Comparison of ENCODE assay signal across 8 cellular contexts in genomic region chr1:218284917-218285635, GRCh38. TPM values are rescaled to one million over a fixed set of nuclear protein-coding genes. Genes with fewer than 3 reads are reported as not detected.
DNase-seq lines count a peak whose midpoint lies in the region; ATAC-seq and TF ChIP-seq lines count a peak whose summit lies in the region.

RRP15 (plus strand) TSS chr1:218285293; CDS start chr1:218285317, 24 bp downstream.

- 0 out of 2 replicates have a peak, but pooled peaks have one; percentile 5 for TF ChIP-seq RAD21 in IMR-90 (IDR thresholded peaks at IDR 0.05; ENCODE audit: low read length)

- no TSS peak for BruUV-seq in IMR-90 (replicated peaks; lab: Mats Ljungman, UMichigan)

- H2BK5ac ChIP-seq in IMR-90 (ENCODE audit: low read depth, low read length, poor library complexity, severe bottlenecking) = peak within 1 kb of the TSS; percentile 52

- H4K20me1 ChIP-seq in IMR-90 (ENCODE audit: insufficient read depth, low read length) = no peaks in the 10 kb centered on the region

- H3K9me1 ChIP-seq in IMR-90 (ENCODE audit: insufficient read depth, low read length) = no peaks in the 10 kb centered on the region

- peak within 1 kb of the TSS; percentile 99 for H2AFZ ChIP-seq in IMR-90 (replicated peaks; ENCODE audit: low read length, poor library complexity)

- no peak for TF ChIP-seq CTCF in IMR-90 (conservative IDR thresholded peaks at IDR 0.05; ENCODE audit: low read depth, low read length)

- peak within 1 kb of the TSS; percentile 75; the same call in 1 of the 2 replicates for H2BK20ac ChIP-seq in IMR-90 (ENCODE audit: low read depth, low read length)

- peak within 1 kb of the TSS; percentile 95 for H4K91ac ChIP-seq in IMR-90 (ENCODE audit: insufficient read depth, low read depth, low read length)

- peak within 1 kb of the TSS; percentile 33; the same call in 2 of the 3 replicates for H2BK15ac ChIP-seq in IMR-90 (ENCODE audit: low read depth, low read length)

- 0% methylated on average over 22 of the region's 45 CpGs; no CpG with 5 or more reads in 1 of the 2 experiments for WGBS in IMR-90 (ENCODE audit: extremely low coverage in 2 of 2, insufficient read length in 1 of 2), 2 experiments

- CTCF ChIA-PET in IMR-90 (lab: Yijun Ruan, JAX) = interaction anchor here (1.5 kb wide), 1 partner anchor 15 kb away, joined by 3 read pairs; no protein-coding TSS in a partner anchor

- ATAC-seq in GM21529 (IDR thresholded peaks at IDR 0.05; ENCODE audit: unreplicated experiment) = peak; percentile 100
- ATAC-seq in IMR-90 (ENCODE audit: low read depth) = peak; percentile 99

- peak within 1 kb of the TSS; percentile 18 for H2AK5ac ChIP-seq in IMR-90 (ENCODE audit: low read depth, low read length)

- H4K8ac ChIP-seq in IMR-90 (ENCODE audit: low read depth in 2 of 2, low read length in 2 of 2) = peak within 1 kb of the TSS; percentile 69 to 99

- no peaks in the 10 kb centered on the region for H3K36me3 ChIP-seq in IMR-90 (ENCODE audit: control insufficient read depth, insufficient read depth, low read length)

- H2AK9ac ChIP-seq in IMR-90 (replicated peaks; ENCODE audit: low read depth, low read length, poor library complexity) = peak within 1 kb of the TSS; percentile 94

- peak within 1 kb of the TSS; percentile 75 for H3K4me2 ChIP-seq in IMR-90 (ENCODE audit: low read depth, low read length)

- peak within 1 kb of the TSS; percentile 72 for H2BK120ac ChIP-seq in IMR-90 (ENCODE audit: low read depth, low read length)

- peak within 1 kb of the TSS; percentile 93 for H3K23ac ChIP-seq in IMR-90 (ENCODE audit: low read depth, low read length)

- POLR2A ChIA-PET in IMR-90 (lab: Charles Lee; ENCODE audit: unreplicated experiment) = interaction anchor here (0.6 kb wide), 1 partner anchor 119 kb away, joined by 5 read pairs; no protein-coding TSS in a partner anchor

- peak within 1 kb of the TSS; percentile 89 for H3K4me3 ChIP-seq in IMR-90 (ENCODE audit: insufficient read depth, low read depth, low read length)

- H3K79me1 ChIP-seq in IMR-90 (ENCODE audit: low read depth in 1 of 2, low read length in 2 of 2) = peaks cover 11 to 16% of the 10 kb centered on the region in 2 experiments

- in situ Hi-C loops in IMR-90 (cut with MboI; ENCODE audit: low sequenced_read_pairs) = no loop called here

- DNase-seq in DMS153 (lab: John Stamatoyannopoulos, UW) = peak; percentile 90
- DNase-seq in IMR-90 = peak; percentile 91
- peak; percentile 29 for DNase-seq in OCI-M2 (lab: John Stamatoyannopoulos, UW; ENCODE audit: unreplicated experiment)
- DNase-seq in activated T-cell treated with anti-CD3 and anti-CD28 coated beads for 24 hours (ENCODE audit: low read depth) = peak; percentile 82
- peak; percentile 41 for DNase-seq in epithelial cell of prostate (ENCODE audit: low read depth, low spot score)
- peak; percentile 89 for DNase-seq in mucosa of gallbladder (ENCODE audit: low spot score)
- peak; percentile 80 for DNase-seq in stimulated activated CD8-positive, alpha-beta memory T cell treated with anti-CD3 and anti-CD28 coated beads, Interleukin-4, amount 100 ng/mL, for 24 hours (ENCODE audit: low read depth)

- peak within 1 kb of the TSS; percentile 64 for H3K56ac ChIP-seq in IMR-90 (ENCODE audit: extremely low read depth, insufficient read depth, low read length)

- no peaks in the 10 kb centered on the region for H3K27me3 ChIP-seq in IMR-90 (ENCODE audit: control insufficient read depth, insufficient read depth, low read length)

- H3K27ac ChIP-seq in IMR-90 (ENCODE audit: insufficient read depth, low read length) (peak within 1 kb of the TSS; percentile 70), epithelial cell of prostate (peak within 1 kb of the TSS; percentile 61)

- H4K5ac ChIP-seq in IMR-90 (ENCODE audit: low read depth, low read length) = peak within 1 kb of the TSS; percentile 91

- H3K14ac ChIP-seq in IMR-90 (replicated peaks; ENCODE audit: low read depth, low read length) = peak within 1 kb of the TSS; percentile 96

- peak within 1 kb of the TSS; percentile 12 for H3K18ac ChIP-seq in IMR-90 (ENCODE audit: low read depth, low read length)

- dilution Hi-C loops in IMR-90 (cut with HindIII; ENCODE audit: low sequenced_read_pairs, unreplicated experiment) = no loop called here

- intact Hi-C loops in IMR-90 (cut with micrococcal nuclease) = no loop called here

- peaks cover 2% of the 10 kb centered on the region; the same call in 1 of the 2 replicates for H3K9me3 ChIP-seq in IMR-90 (ENCODE audit: control insufficient read depth, insufficient read depth, low read length)

- H3K4ac ChIP-seq in IMR-90 (ENCODE audit: low read depth, low read length) = peak within 1 kb of the TSS; percentile 90

- no peak for TF ChIP-seq POLR2A in IMR-90 (IDR thresholded peaks at IDR 0.05; ENCODE audit: low read depth, low read length)

- peaks cover 3% of the 10 kb centered on the region for H3K4me1 ChIP-seq in IMR-90 (ENCODE audit: control insufficient read depth, insufficient read depth, low read length)

- H3K9ac ChIP-seq in IMR-90 (ENCODE audit: low read depth, low read length) = peak within 1 kb of the TSS; percentile 80

TF ChIP-seq in IMR-90, 13 proteins besides CTCF, POLR2A, EP300 and RAD21:
- TF ChIP-seq BHLHE40 (IDR thresholded peaks at IDR 0.05; ENCODE audit: low read depth, low read length) = peak; percentile 82
- TF ChIP-seq, protein P1, sequence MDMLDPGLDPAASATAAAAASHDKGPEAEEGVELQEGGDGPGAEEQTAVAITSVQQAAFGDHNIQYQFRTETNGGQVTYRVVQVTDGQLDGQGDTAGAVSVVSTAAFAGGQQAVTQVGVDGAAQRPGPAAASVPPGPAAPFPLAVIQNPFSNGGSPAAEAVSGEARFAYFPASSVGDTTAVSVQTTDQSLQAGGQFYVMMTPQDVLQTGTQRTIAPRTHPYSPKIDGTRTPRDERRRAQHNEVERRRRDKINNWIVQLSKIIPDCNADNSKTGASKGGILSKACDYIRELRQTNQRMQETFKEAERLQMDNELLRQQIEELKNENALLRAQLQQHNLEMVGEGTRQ (IDR thresholded peaks at IDR 0.05; ENCODE audit: low read depth, low read length) = peak; percentile 74
- peak; percentile 99 for TF ChIP-seq MXI1 (IDR thresholded peaks at IDR 0.05; ENCODE audit: borderline replicate concordance, low read depth, low read length)
- TF ChIP-seq CHD1 (IDR thresholded peaks at IDR 0.05; ENCODE audit: low read depth, low read length) = no peak; the same call in 1 of the 2 replicates
- no peak for TF ChIP-seq RFX5 (IDR thresholded peaks at IDR 0.05; ENCODE audit: low read depth, low read length)
TF ChIP-seq in IMR-90: peak in this region for 3.

RNA-seq across cellular contexts. Expression of gene RRP15, which starts in this region (rescaled TPM):
- total RNA-seq in IMR-90 (2012; rRNA removed) (4.1 and 8.9 TPM in 2 replicates), mucosa of gallbladder (9.5 TPM)
- polyA plus RNA-seq in IMR-90 (2012; rRNA removed) = 1.7 and 3.1 TPM in 2 replicates
- polyA plus RNA-seq in IMR-90 (2012; cell fraction: cytosol; rRNA removed) = 0.20 and 0.28 TPM in 2 replicates
- 0.24 and 1.7 TPM in 2 replicates for polyA plus RNA-seq in IMR-90 (2012; cell fraction: nucleus; rRNA removed; ENCODE audit: low replicate concordance)

Comparison
In these comparisons a context has a peak if more than half of its experiments do, and no peak if none do; other contexts are left out.
1. Peak in every context shown above with its lines: DNase-seq, ATAC-seq, H3K4me3 ChIP-seq and H3K27ac ChIP-seq.
2. DNase-seq: peak in every context shown above with its lines; median percentile 91 in IMR-90; 90 in DMS153; 89 in mucosa of gallbladder; 82 in activated T-cell treated with anti-CD3 and anti-CD28 coated beads for 24 hours; 80 in stimulated activated CD8-positive, alpha-beta memory T cell treated with anti-CD3 and anti-CD28 coated beads, Interleukin-4, amount 100 ng/mL, for 24 hours; 41 in epithelial cell of prostate; 29 in OCI-M2.